ENCODE assay signal across 8 cellular contexts in the genomic region with DNA sequence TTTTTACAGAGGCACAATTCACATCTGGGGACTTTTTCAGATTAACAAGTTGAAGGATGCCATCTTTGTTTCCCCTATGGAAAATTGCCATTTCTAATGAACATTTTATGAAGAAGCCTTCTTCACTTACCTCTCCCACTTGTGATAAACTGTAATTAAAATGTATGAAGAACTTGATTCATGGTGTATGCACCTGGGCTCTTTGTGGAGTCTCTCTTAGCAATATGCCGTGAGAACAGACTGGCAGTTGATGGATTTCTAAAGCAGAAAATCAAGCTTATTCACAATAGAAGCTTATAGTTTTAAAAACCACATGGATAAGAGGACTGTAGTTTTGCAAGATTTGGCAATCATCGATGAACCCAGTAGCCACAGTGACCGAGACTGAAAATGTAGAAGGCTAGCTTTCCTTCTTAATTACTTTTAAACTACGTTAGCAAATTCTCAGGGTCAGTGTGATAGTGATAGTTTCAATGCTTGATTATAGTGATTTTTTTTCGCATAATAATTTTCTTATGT.
DNase-seq lines count a peak whose midpoint lies in the region; ATAC-seq and TF ChIP-seq lines count a peak whose summit lies in the region.
"Had no signal": no experiment of that assay in that cellular context is flagged by ENCODE, and none has a peak within 500 bp of the region (broad histone marks: within the 10 kb centered on the region; RNA-seq: fewer than 3 reads in every experiment).

No MANE protein-coding gene starts in this region.

- H3K9me3 Mint-ChIP-seq in activated CD8-positive, alpha-beta T cell treated with anti-CD3 and anti-CD28 coated beads, Interleukin-2, amount 10 ng/mL, durations not matched to agents 7 days and 5 days (ENCODE audit: insufficient read depth) = no peaks in the 10 kb centered on the region
- H3K9me3 Mint-ChIP-seq in osteocyte (ENCODE audit: unreplicated experiment) = peaks cover 9% of the 10 kb centered on the region
- H3K9me3 Mint-ChIP-seq: activated naive CD4-positive, alpha-beta T cell treated with anti-CD3 and anti-CD28 coated beads, Interleukin-2, amount 50 U/mL, for 24 hours had no signal

- H3K4me1 Mint-ChIP-seq in activated CD8-positive, alpha-beta T cell treated with anti-CD3 and anti-CD28 coated beads, Interleukin-2, amount 10 ng/mL, durations not matched to agents 7 days and 5 days (ENCODE audit: low read depth) = peaks cover 35% of the 10 kb centered on the region
- H3K4me1 Mint-ChIP-seq in osteocyte (ENCODE audit: unreplicated experiment) = peaks cover 22% of the 10 kb centered on the region

- CTCF ChIA-PET in activated CD8-positive, alpha-beta T cell treated with anti-CD3 and anti-CD28 coated beads, Interleukin-2, amount 10 ng/mL, durations not matched to agents 7 days and 5 days (lab: Charles Lee) = interaction anchor here (1.5 kb wide), 1 partner anchor 9 kb away, joined by 4 read pairs; no protein-coding TSS in a partner anchor

- no peak overlapping the region for H3K27ac ChIP-seq in foreskin keratinocyte

- H3K27ac Mint-ChIP-seq in activated CD8-positive, alpha-beta T cell treated with anti-CD3 and anti-CD28 coated beads, Interleukin-2, amount 10 ng/mL, durations not matched to agents 7 days and 5 days = peak overlapping the region; percentile 76
- no peak overlapping the region for H3K27ac Mint-ChIP-seq in osteocyte (ENCODE audit: unreplicated experiment)
- H3K27ac Mint-ChIP-seq: activated naive CD4-positive, alpha-beta T cell treated with anti-CD3 and anti-CD28 coated beads, Interleukin-2, amount 50 U/mL, for 24 hours had no signal

- no peaks in the 10 kb centered on the region for H3K4me1 ChIP-seq in foreskin keratinocyte

- TF ChIP-seq CTCF in osteocyte (IDR thresholded peaks at IDR 0.05) (no peak), foreskin keratinocyte (conservative IDR thresholded peaks at IDR 0.05) (no peak)

- no peak for DNase-seq in activated CD8-positive, alpha-beta T cell treated with anti-CD3 and anti-CD28 coated beads, Interleukin-2, amount 10 ng/mL, durations not matched to agents 7 days and 5 days
- peak; percentile 11 for DNase-seq in pons (ENCODE audit: low spot score)
- DNase-seq in activated CD4-positive, CD25-positive, alpha-beta regulatory T cell (lab: John Stamatoyannopoulos, UW) = no peak
- DNase-seq in osteocyte (ENCODE audit: extremely low spot score, unreplicated experiment) = no peak
- DNase-seq in foreskin keratinocyte = no peak

- H3K27me3 Mint-ChIP-seq in activated CD8-positive, alpha-beta T cell treated with anti-CD3 and anti-CD28 coated beads, Interleukin-2, amount 10 ng/mL, durations not matched to agents 7 days and 5 days (ENCODE audit: low read depth) = no peaks in the 10 kb centered on the region
- H3K27me3 Mint-ChIP-seq in osteocyte (ENCODE audit: unreplicated experiment) = no peaks in the 10 kb centered on the region

- no peak overlapping the region for H3K4me3 Mint-ChIP-seq in activated CD8-positive, alpha-beta T cell treated with anti-CD3 and anti-CD28 coated beads, Interleukin-2, amount 10 ng/mL, durations not matched to agents 7 days and 5 days
- no peak overlapping the region for H3K4me3 Mint-ChIP-seq in osteocyte (ENCODE audit: unreplicated experiment)
- H3K4me3 Mint-ChIP-seq: activated naive CD4-positive, alpha-beta T cell treated with anti-CD3 and anti-CD28 coated beads, Interleukin-2, amount 50 U/mL, for 24 hours had no signal

- H3K27me3 ChIP-seq in foreskin keratinocyte = no peaks in the 10 kb centered on the region

- POLR2A ChIA-PET in activated CD8-positive, alpha-beta T cell treated with anti-CD3 and anti-CD28 coated beads, Interleukin-2, amount 10 ng/mL, durations not matched to agents 7 days and 5 days (lab: Charles Lee) = interaction anchor here (0.9 to 2.1 kb wide), 2 partner anchors 19 to 36 kb away, joined by 4 to 8 read pairs; no protein-coding TSS in a partner anchor

- no peaks in the 10 kb centered on the region for H3K36me3 Mint-ChIP-seq in activated CD8-positive, alpha-beta T cell treated with anti-CD3 and anti-CD28 coated beads, Interleukin-2, amount 10 ng/mL, durations not matched to agents 7 days and 5 days (ENCODE audit: low read depth)
- H3K36me3 Mint-ChIP-seq in osteocyte (ENCODE audit: unreplicated experiment) = no peaks in the 10 kb centered on the region
- H3K36me3 Mint-ChIP-seq: activated naive CD4-positive, alpha-beta T cell treated with anti-CD3 and anti-CD28 coated beads, Interleukin-2, amount 50 U/mL, for 24 hours had no signal

- ATAC-seq in GM18870 (IDR thresholded peaks at IDR 0.05; ENCODE audit: unreplicated experiment) (peak; percentile 4), HG02973 (IDR thresholded peaks at IDR 0.05; ENCODE audit: unreplicated experiment) (peak; percentile 5), foreskin keratinocyte (no peak)
- no peak for ATAC-seq in activated CD8-positive, alpha-beta T cell treated with anti-CD3 and anti-CD28 coated beads, Interleukin-2, amount 10 ng/mL, durations not matched to agents 7 days and 5 days

Comparison
In these comparisons a context has a peak if more than half of its experiments do, and no peak if none do; other contexts are left out.
1. ATAC-seq: peak in GM18870 (single experiment) and HG02973 (single experiment); none in activated CD8-positive, alpha-beta T cell treated with anti-CD3 and anti-CD28 coated beads, Interleukin-2, amount 10 ng/mL, durations not matched to agents 7 days and 5 days (single experiment) and foreskin keratinocyte (single experiment).